Comparison of ENCODE assay signal across 19 cellular contexts in the genomic region with DNA sequence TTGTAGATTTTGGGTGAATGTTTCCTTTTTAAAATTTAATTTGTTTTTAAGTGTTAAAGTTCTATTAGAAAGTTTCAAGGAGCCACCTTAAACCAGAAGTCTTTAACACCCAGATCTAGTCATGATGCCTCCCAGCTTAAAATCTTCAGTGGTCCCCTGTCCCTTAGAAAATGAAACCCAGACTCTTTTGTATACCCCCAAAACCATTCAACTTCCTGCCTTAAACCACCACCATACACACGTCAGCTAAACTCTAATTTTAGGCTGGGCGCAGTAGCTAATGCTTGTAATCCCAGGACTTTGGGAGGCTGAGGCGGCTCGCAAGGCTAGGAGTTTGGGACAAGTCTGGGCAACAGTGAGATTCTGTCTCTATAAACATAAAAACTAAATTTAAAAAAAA. TPM values are rescaled to one million over a fixed set of nuclear protein-coding genes. Genes with fewer than 3 reads are reported as not detected.
DNase-seq lines count a peak whose midpoint lies in the region; ATAC-seq and TF ChIP-seq lines count a peak whose summit lies in the region.
"Had no signal": no experiment of that assay in that cellular context is flagged by ENCODE, and none has a peak within 500 bp of the region (broad histone marks: within the 10 kb centered on the region; RNA-seq: fewer than 3 reads in every experiment).

No MANE protein-coding gene starts in this region.

- H3K27me3 Mint-ChIP-seq in CD8-positive, alpha-beta memory T cell = no peaks in the 10 kb centered on the region
- H3K27me3 Mint-ChIP-seq in activated naive CD8-positive, alpha-beta T cell treated with anti-CD3 and anti-CD28 coated beads, Interleukin-2, amount 50 U/mL, for 24 hours = no peaks in the 10 kb centered on the region

- no peaks in the 10 kb centered on the region for H3K36me3 ChIP-seq in CD8-positive, alpha-beta memory T cell (ENCODE audit: insufficient read depth, low read length)
- H3K36me3 ChIP-seq in stomach = no peaks in the 10 kb centered on the region
- H3K36me3 ChIP-seq: thyroid gland had no signal

- no peaks in the 10 kb centered on the region for H3K36me3 Mint-ChIP-seq in CD8-positive, alpha-beta memory T cell
- peaks cover 19% of the 10 kb centered on the region for H3K36me3 Mint-ChIP-seq in activated naive CD8-positive, alpha-beta T cell treated with anti-CD3 and anti-CD28 coated beads, Interleukin-2, amount 50 U/mL, for 24 hours (ENCODE audit: low read depth)

- intact Hi-C loops in stomach (cut with DNase I; ENCODE audit: low total_unique reads) = no loop called here

- H3K4me1 ChIP-seq in CD8-positive, alpha-beta memory T cell (ENCODE audit: insufficient read depth, low read length) = peaks cover 4% of the 10 kb centered on the region
- H3K4me1 ChIP-seq in stomach = no peaks in the 10 kb centered on the region
- H3K4me1 ChIP-seq: psoas muscle, thyroid gland had no signal

- no peak for TF ChIP-seq EP300 in stomach (IDR thresholded peaks at IDR 0.05)

- ATAC-seq in GM19463 (IDR thresholded peaks at IDR 0.05; ENCODE audit: unreplicated experiment) = peak; percentile 54
- ATAC-seq in HG03039 (IDR thresholded peaks at IDR 0.05; ENCODE audit: unreplicated experiment) = peak; percentile 70
- peak; percentile 57 for ATAC-seq in activated naive CD8-positive, alpha-beta T cell treated with anti-CD3 and anti-CD28 coated beads, Interleukin-2, amount 50 U/mL, for 24 hours
- no peak for ATAC-seq in HG03045 (IDR thresholded peaks at IDR 0.05; ENCODE audit: unreplicated experiment)
- ATAC-seq: K562, left colon, PC-3, psoas muscle had no signal

- CTCF ChIA-PET in CD8-positive, alpha-beta memory T cell (lab: Charles Lee) = no interaction called here

- H3K4me1 Mint-ChIP-seq in CD8-positive, alpha-beta memory T cell = peaks cover 14 to 35% (median 25%) of the 10 kb centered on the region in 3 donors
- peaks cover 19% of the 10 kb centered on the region for H3K4me1 Mint-ChIP-seq in activated naive CD8-positive, alpha-beta T cell treated with anti-CD3 and anti-CD28 coated beads, Interleukin-2, amount 50 U/mL, for 24 hours

- H3K4me3 Mint-ChIP-seq in CD8-positive, alpha-beta memory T cell = peak overlapping the region in 6 of 7 donors; percentile 62 to 87 (median 65)
- no peak overlapping the region for H3K4me3 Mint-ChIP-seq in activated naive CD8-positive, alpha-beta T cell treated with anti-CD3 and anti-CD28 coated beads, Interleukin-2, amount 50 U/mL, for 24 hours
- H3K4me3 Mint-ChIP-seq: activated T-helper 1 cell treated with anti-CD3 and anti-CD28 coated beads, Interleukin-12 subunit alpha, Interleukin-12 subunit beta, Interleukin-2, Interleukin-4 antibody, amounts not matched to agents 30 ng/mL and 10 ng/mL and 1 ng/mL, durations not matched to agents 14 hours and 24 hours and 36 hours had no signal

- POLR2A ChIA-PET in CD8-positive, alpha-beta memory T cell (lab: Charles Lee) = interaction anchor here (1.0 kb wide), 1 partner anchor 75 kb away, joined by 3 read pairs; the partner anchor contains the start of genes BRCA2 and ZAR1L

- H3K27me3 ChIP-seq in CD8-positive, alpha-beta memory T cell (ENCODE audit: insufficient read depth, low read length, poor library complexity, severe bottlenecking) = no peaks in the 10 kb centered on the region
- no peaks in the 10 kb centered on the region for H3K27me3 ChIP-seq in stomach
- H3K27me3 ChIP-seq: thyroid gland had no signal

- no peak overlapping the region for H3K4me3 ChIP-seq in CD8-positive, alpha-beta memory T cell (ENCODE audit: low read length)
- H3K4me3 ChIP-seq in stomach = no peak overlapping the region
- H3K4me3 ChIP-seq: K562, psoas muscle, thyroid gland had no signal

- WGBS in stomach, 5 donors = 68 to 87% (median 79%) methylated on average over 4 of the region's 4 CpGs

- H3K9me3 Mint-ChIP-seq in CD8-positive, alpha-beta memory T cell = no peaks in the 10 kb centered on the region
- H3K9me3 Mint-ChIP-seq in activated naive CD8-positive, alpha-beta T cell treated with anti-CD3 and anti-CD28 coated beads, Interleukin-2, amount 50 U/mL, for 24 hours = no peaks in the 10 kb centered on the region
- H3K9me3 Mint-ChIP-seq: activated T-helper 1 cell treated with anti-CD3 and anti-CD28 coated beads, Interleukin-12 subunit alpha, Interleukin-12 subunit beta, Interleukin-2, Interleukin-4 antibody, amounts not matched to agents 30 ng/mL and 10 ng/mL and 1 ng/mL, durations not matched to agents 14 hours and 24 hours and 36 hours had no signal

- TF ChIP-seq POLR2A in stomach (IDR thresholded peaks at IDR 0.05) = no peak

- H3K27ac ChIP-seq in CD8-positive, alpha-beta memory T cell (ENCODE audit: low read depth, low read length) = no peak overlapping the region
- H3K27ac ChIP-seq in stomach = no peak overlapping the region
- H3K27ac ChIP-seq: psoas muscle, thyroid gland had no signal

- peak in 2 of 5 donors; percentile 30 to 41 for DNase-seq in CD8-positive, alpha-beta memory T cell
- DNase-seq in activated naive CD8-positive, alpha-beta T cell treated with anti-CD3 and anti-CD28 coated beads, Interleukin-2, amount 50 U/mL, for 24 hours = no peak
- no peak for DNase-seq in stomach
- DNase-seq in medulla oblongata (ENCODE audit: extremely low spot score) = no peak
- DNase-seq in NCI-H226 = no peak
- DNase-seq: activated CD4-positive, CD25-positive, alpha-beta regulatory T cell; aorta; DMS53; hippocampal formation; left colon; NCI-H1436; PC-3; psoas muscle; thyroid gland had no signal

- peak overlapping the region; percentile 37 to 81 (median 63) for H3K27ac Mint-ChIP-seq in CD8-positive, alpha-beta memory T cell
- no peak overlapping the region for H3K27ac Mint-ChIP-seq in activated naive CD8-positive, alpha-beta T cell treated with anti-CD3 and anti-CD28 coated beads, Interleukin-2, amount 50 U/mL, for 24 hours
- H3K27ac Mint-ChIP-seq: activated T-helper 1 cell treated with anti-CD3 and anti-CD28 coated beads, Interleukin-12 subunit alpha, Interleukin-12 subunit beta, Interleukin-2, Interleukin-4 antibody, amounts not matched to agents 30 ng/mL and 10 ng/mL and 1 ng/mL, durations not matched to agents 14 hours and 24 hours and 36 hours had no signal

- no peaks in the 10 kb centered on the region for H3K9me3 ChIP-seq in CD8-positive, alpha-beta memory T cell (ENCODE audit: low read length)
- H3K9me3 ChIP-seq in stomach = no peaks in the 10 kb centered on the region
- H3K9me3 ChIP-seq: psoas muscle, thyroid gland had no signal

- TF ChIP-seq CTCF in stomach (IDR thresholded peaks at IDR 0.05) = no peak

RNA-seq across cellular contexts. Expression of gene N4BP2L1, which starts 37.9 kb away (rescaled TPM):
- total RNA-seq in CD8-positive, alpha-beta memory T cell = 10 to 100 TPM; 15.1 to 16.8 TPM
- polyA plus RNA-seq in CD8-positive, alpha-beta memory T cell = 54.3 TPM
- 10 to 100 TPM; 13.9 to 46.1 (median 28.8) TPM for total RNA-seq in stomach
- polyA plus RNA-seq in stomach = 10 to 100 TPM in 1 of 3 donors, 1 to 10 TPM in 2; 4.9 to 14.2 (median 6.4) TPM
